ENCODE assay signal across 1 cellular context in the genomic region with DNA sequence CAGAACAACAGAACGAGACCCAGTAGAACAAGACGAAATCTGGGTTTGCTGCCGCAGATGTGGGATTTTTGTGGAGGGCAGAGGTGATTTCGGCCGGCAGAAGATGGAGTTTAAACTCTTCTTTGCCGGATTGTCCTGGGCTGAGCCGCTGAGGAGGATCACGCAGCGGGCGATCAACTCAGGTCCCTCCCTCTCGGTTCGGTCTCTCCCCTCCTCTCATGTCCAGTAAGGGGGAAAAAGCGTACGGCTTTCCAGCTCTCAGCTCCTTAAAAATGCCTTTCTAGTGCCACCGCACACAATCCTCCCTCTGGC.
TF ChIP-seq lines count a peak whose summit lies in the region.

No MANE protein-coding gene starts in this region.

TF ChIP-seq in endothelial cell of umbilical vein, 7 proteins besides CTCF, POLR2A, EP300 and RAD21 (continued from another document):
- TF ChIP-seq MAX (IDR thresholded peaks at IDR 0.05; ENCODE audit: insufficient read depth, insufficient read length) (no peak), GATA2 (IDR thresholded peaks at IDR 0.05; ENCODE audit: insufficient read depth, insufficient read length, low read depth, low read length) (no peak), FOS (IDR thresholded peaks at IDR 0.05; ENCODE audit: borderline replicate concordance, insufficient read depth, low read length) (no peak)
